ENCODE assay signal across 13 cellular contexts in the genomic region with DNA sequence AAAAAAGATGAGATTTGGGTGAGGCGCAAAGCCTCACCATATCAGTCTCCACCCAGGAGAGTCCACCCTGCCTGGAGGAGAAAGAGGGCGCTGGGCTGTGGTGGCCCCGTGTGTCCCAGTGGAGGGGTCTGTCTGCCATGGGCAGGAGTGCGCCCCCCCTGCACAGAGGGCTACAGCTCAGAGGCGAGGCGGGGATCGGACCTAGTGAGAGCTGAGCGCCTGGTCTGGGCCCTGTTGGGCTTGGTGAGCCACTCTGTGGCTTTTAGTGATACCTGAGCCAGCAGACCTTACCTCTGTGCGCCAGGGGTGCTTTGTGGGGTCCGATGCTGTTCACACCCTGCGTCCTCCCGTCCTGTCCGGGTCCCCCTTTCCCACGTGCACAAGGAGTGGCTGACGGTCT. TPM values are rescaled to one million over a fixed set of nuclear protein-coding genes. Genes with fewer than 3 reads are reported as not detected.
DNase-seq lines count a peak whose midpoint lies in the region; ATAC-seq and TF ChIP-seq lines count a peak whose summit lies in the region.
"Had no signal": no experiment of that assay in that cellular context is flagged by ENCODE, and none has a peak within 500 bp of the region (broad histone marks: within the 10 kb centered on the region; RNA-seq: fewer than 3 reads in every experiment).

No MANE protein-coding gene starts in this region.

- peak overlapping the region; percentile 77 for H3K9ac ChIP-seq in BLaER1

- DNase-seq in Calu3: no peak
- no peak for DNase-seq in activated CD4-positive, alpha-beta memory T cell treated with anti-CD3 and anti-CD28 coated beads for 36 hours
- no peak for DNase-seq in naive thymus-derived CD4-positive, alpha-beta T cell
- DNase-seq in mesothelial cell of epicardium (ENCODE audit: low spot score in 2 of 2, unreplicated experiment in 2 of 2): no peak
- DNase-seq in NAMALWA (ENCODE audit: low spot score): no peak
- DNase-seq in DMS79 (lab: John Stamatoyannopoulos, UW): no peak
- DNase-seq: KG1, NCI-H187, NCI-H82, SIG-M5 had no signal

- no peak for ATAC-seq in naive thymus-derived CD4-positive, alpha-beta T cell

- TF ChIP-seq CTCF in Calu3 (IDR thresholded peaks at IDR 0.05; ENCODE audit: unreplicated experiment) (no peak), mesothelial cell of epicardium (IDR thresholded peaks at IDR 0.05; ENCODE audit: unreplicated experiment) (no peak)

- H3K36me3 Mint-ChIP-seq in Calu3 (ENCODE audit: insufficient read depth, unreplicated experiment) (peaks cover 16% of the 10 kb centered on the region), mesothelial cell of epicardium (no peaks in the 10 kb centered on the region)
- no peaks in the 10 kb centered on the region for H3K36me3 Mint-ChIP-seq in activated CD4-positive, alpha-beta memory T cell treated with anti-CD3 and anti-CD28 coated beads for 36 hours
- H3K36me3 Mint-ChIP-seq in naive thymus-derived CD4-positive, alpha-beta T cell: peaks cover 0 to 4% (median 0%) of the 10 kb centered on the region in 5 donors

- H3K27me3 Mint-ChIP-seq in Calu3 (ENCODE audit: unreplicated experiment) (no peaks in the 10 kb centered on the region), mesothelial cell of epicardium (ENCODE audit: low read depth) (no peaks in the 10 kb centered on the region)
- no peaks in the 10 kb centered on the region for H3K27me3 Mint-ChIP-seq in activated CD4-positive, alpha-beta memory T cell treated with anti-CD3 and anti-CD28 coated beads for 36 hours
- H3K27me3 Mint-ChIP-seq in naive thymus-derived CD4-positive, alpha-beta T cell: no peaks in the 10 kb centered on the region

- no peaks in the 10 kb centered on the region for H4K20me1 ChIP-seq in BLaER1

- H3K4me1 Mint-ChIP-seq in Calu3 (ENCODE audit: low read depth, unreplicated experiment) (peaks cover 30% of the 10 kb centered on the region), mesothelial cell of epicardium (peaks cover 18% of the 10 kb centered on the region)
- peaks cover 40% of the 10 kb centered on the region for H3K4me1 Mint-ChIP-seq in activated CD4-positive, alpha-beta memory T cell treated with anti-CD3 and anti-CD28 coated beads for 36 hours (ENCODE audit: low read depth)
- peaks cover 19 to 69% (median 59%) of the 10 kb centered on the region in 7 donors for H3K4me1 Mint-ChIP-seq in naive thymus-derived CD4-positive, alpha-beta T cell

- H3K4me2 ChIP-seq in BLaER1: peak overlapping the region; percentile 98

- H3K4me1 ChIP-seq in BLaER1: peaks cover 98% of the 10 kb centered on the region
- peaks cover 4 to 24% of the 10 kb centered on the region in 2 donors for H3K4me1 ChIP-seq in naive thymus-derived CD4-positive, alpha-beta T cell (ENCODE audit: control insufficient read depth in 2 of 2, insufficient read depth in 2 of 2, low read length in 2 of 2)
- H3K4me1 ChIP-seq: Caco-2 had no signal

- H3K27ac ChIP-seq in BLaER1: peak overlapping the region; percentile 90
- H3K27ac ChIP-seq in naive thymus-derived CD4-positive, alpha-beta T cell (ENCODE audit: low read depth, low read length): peak overlapping the region; percentile 58

- no TSS peak for BruUV-seq in Calu3 (replicated peaks; lab: Mats Ljungman, UMichigan)

- CTCF ChIA-PET in Calu3 (lab: Charles Lee): interaction anchor here (0.6 kb wide), 1 partner anchor 110 kb away, joined by 3 read pairs; no protein-coding TSS in a partner anchor
- CTCF ChIA-PET in activated CD4-positive, alpha-beta memory T cell treated with anti-CD3 and anti-CD28 coated beads for 36 hours (lab: Charles Lee): interaction anchor here (0.6 to 1.0 kb wide), 2 partner anchors 195 kb away, joined by 3 to 4 read pairs; no protein-coding TSS in a partner anchor
- CTCF ChIA-PET in naive thymus-derived CD4-positive, alpha-beta T cell (lab: Charles Lee): interaction anchor here (0.7 to 1.6 kb wide), 2 partner anchors 150 to 285 kb away, joined by 3 to 7 read pairs; no protein-coding TSS in a partner anchor

- peak overlapping the region; percentile 3 for H3K4me3 Mint-ChIP-seq in Calu3 (ENCODE audit: low read depth, unreplicated experiment)
- peak overlapping the region; percentile 30 for H3K4me3 Mint-ChIP-seq in activated CD4-positive, alpha-beta memory T cell treated with anti-CD3 and anti-CD28 coated beads for 36 hours
- H3K4me3 Mint-ChIP-seq in naive thymus-derived CD4-positive, alpha-beta T cell: peak overlapping the region; percentile 81 to 100 (median 88)
- H3K4me3 Mint-ChIP-seq in mesothelial cell of epicardium: no peak overlapping the region

- H3K27me3 ChIP-seq in BLaER1: no peaks in the 10 kb centered on the region
- H3K27me3 ChIP-seq in naive thymus-derived CD4-positive, alpha-beta T cell (ENCODE audit: control insufficient read depth in 2 of 2, insufficient read depth in 2 of 2, low read length in 2 of 2): no peaks in the 10 kb centered on the region
- H3K27me3 ChIP-seq: stomach had no signal

- H3K36me3 ChIP-seq in BLaER1: peaks cover 8% of the 10 kb centered on the region; the same call in 1 of the 2 replicates
- H3K36me3 ChIP-seq in naive thymus-derived CD4-positive, alpha-beta T cell (ENCODE audit: control insufficient read depth in 2 of 3, insufficient read depth in 3 of 3, low read length in 3 of 3): no peaks in the 10 kb centered on the region
- H3K36me3 ChIP-seq: stomach had no signal

- POLR2A ChIA-PET in activated CD4-positive, alpha-beta memory T cell treated with anti-CD3 and anti-CD28 coated beads for 36 hours (lab: Charles Lee): interaction anchor here (0.5 kb wide), 1 partner anchor 422 kb away, joined by 4 read pairs; no protein-coding TSS in a partner anchor
- POLR2A ChIA-PET in naive thymus-derived CD4-positive, alpha-beta T cell (lab: Charles Lee): interaction anchor here (1.0 kb wide), 1 partner anchor 25 kb away, joined by 5 read pairs; no protein-coding TSS in a partner anchor

- H3K9me3 Mint-ChIP-seq in Calu3 (ENCODE audit: low read depth, unreplicated experiment) (no peaks in the 10 kb centered on the region), mesothelial cell of epicardium (no peaks in the 10 kb centered on the region)
- H3K9me3 Mint-ChIP-seq in activated CD4-positive, alpha-beta memory T cell treated with anti-CD3 and anti-CD28 coated beads for 36 hours: no peaks in the 10 kb centered on the region
- H3K9me3 Mint-ChIP-seq in naive thymus-derived CD4-positive, alpha-beta T cell: no peaks in the 10 kb centered on the region

- H3K4me3 ChIP-seq in BLaER1: peak overlapping the region; percentile 67
- H3K4me3 ChIP-seq in naive thymus-derived CD4-positive, alpha-beta T cell (ENCODE audit: low read length): peak overlapping the region; percentile 70

- H3K27ac Mint-ChIP-seq in Calu3 (ENCODE audit: unreplicated experiment) (peak overlapping the region; percentile 3), mesothelial cell of epicardium (no peak overlapping the region)
- peak overlapping the region; percentile 55 for H3K27ac Mint-ChIP-seq in activated CD4-positive, alpha-beta memory T cell treated with anti-CD3 and anti-CD28 coated beads for 36 hours
- H3K27ac Mint-ChIP-seq in naive thymus-derived CD4-positive, alpha-beta T cell: peak overlapping the region; percentile 77 to 96 (median 91)

- no peaks in the 10 kb centered on the region for H3K9me3 ChIP-seq in BLaER1
- no peaks in the 10 kb centered on the region for H3K9me3 ChIP-seq in naive thymus-derived CD4-positive, alpha-beta T cell (ENCODE audit: control insufficient read depth in 2 of 3, low read length in 3 of 3)
- H3K9me3 ChIP-seq: Caco-2, stomach had no signal

- intact Hi-C loops in Calu3 (cut with micrococcal nuclease; ENCODE audit: unreplicated experiment): loop anchor here (10.0 kb wide), 1 partner anchor 1025 kb away; no protein-coding TSS in a partner anchor
- intact Hi-C loops in activated CD4-positive, alpha-beta memory T cell treated with anti-CD3 and anti-CD28 coated beads for 36 hours (cut with micrococcal nuclease): loop anchor here (2.0 to 10.0 kb wide), 4 partner anchors 17 to 1027 kb away; a partner anchor contains a TSS
- intact Hi-C loops in naive thymus-derived CD4-positive, alpha-beta T cell (cut with micrococcal nuclease): loop anchor here (1.0 to 10.0 kb wide), 6 partner anchors 108 to 1815 kb away; a partner anchor contains a TSS

RNA-seq across cellular contexts. Expression of a gene that starts 25.9 kb away (rescaled TPM):
- total RNA-seq in Calu3 (2022): 75.4 and 78.3 TPM in 2 replicates
- 10 to 100 TPM; 23.6 to 23.7 TPM for total RNA-seq in activated CD4-positive, alpha-beta memory T cell treated with anti-CD3 and anti-CD28 coated beads for 36 hours
- total RNA-seq in naive thymus-derived CD4-positive, alpha-beta T cell: 10 to 100 TPM; 18.1 to 25.7 (median 21.0) TPM
- polyA plus RNA-seq in naive thymus-derived CD4-positive, alpha-beta T cell: 1 to 10 TPM; 4.2 to 9.2 TPM
- total RNA-seq in mesothelial cell of epicardium: 54.8 to 57.1 TPM (median 57.1 TPM) in 3 replicates
